In genomic region chr14:56724013-56724412, GRCh38 we compare ENCODE assay signal across 32 cellular contexts.
"Had no signal": no experiment of that assay in that cellular context is flagged by ENCODE, and none has a peak within 500 bp of the region (broad histone marks: within the 10 kb centered on the region; RNA-seq: fewer than 3 reads in every experiment).

No MANE protein-coding gene starts in this region.

- H3K36me3 ChIP-seq: adrenal gland, brain microvascular endothelial cell, breast epithelium had no signal

- DNase-seq: activated B cell treated with CpG ODN at 0.5 μM for 24 hours; activated CD4-positive, alpha-beta memory T cell treated with anti-CD3 and anti-CD28 coated beads for 36 hours; activated CD4-positive, alpha-beta T cell treated with anti-CD3 and anti-CD28 coated beads for 4 hours; activated CD4-positive, alpha-beta T cell treated with anti-CD3 and anti-CD28 coated beads, Interleukin-2, amount 10 ng/mL, durations not matched to agents 24 days and 14 days; activated CD4-positive, alpha-beta T cell treated with anti-CD3 and anti-CD28 coated beads, Interleukin-2, amount 50 U/mL, for 1 hour; activated CD4-positive, alpha-beta T cell treated with anti-CD3 and anti-CD28 coated beads, Interleukin-2, amount 50 U/mL, for 4 hours; activated CD4-positive, CD25-positive, alpha-beta regulatory T cell treated with anti-CD3 and anti-CD28 coated beads, Interleukin-2, amount 50 U/mL, for 72 hours; activated CD8-positive, alpha-beta memory T cell treated with anti-CD3 and anti-CD28 coated beads, Interleukin-2, amount 50 U/mL, for 4 hours; activated CD8-positive, alpha-beta T cell treated with anti-CD3 and anti-CD28 coated beads for 36 hours; activated effector memory CD4-positive, alpha-beta T cell treated with anti-CD3 and anti-CD28 coated beads, Interleukin-2, amount 50 U/mL, for 16 hours; activated gamma-delta T cell treated with Interleukin-2 at 50 U/mL for 16 hours; activated naive CD4-positive, alpha-beta T cell; activated naive CD4-positive, alpha-beta T cell treated with anti-CD3 and anti-CD28 coated beads for 36 hours; activated naive CD4-positive, alpha-beta T cell treated with anti-CD3 and anti-CD28 coated beads, Interleukin-2, amount 50 U/mL, for 16 hours; activated naive CD8-positive, alpha-beta T cell treated with anti-CD3 and anti-CD28 coated beads for 36 hours; activated T-cell treated with anti-CD3 and anti-CD28 coated beads for 4 hours; activated T-cell treated with anti-CD3 and anti-CD28 coated beads, Interleukin-2, amount 50 U/mL, for 1 hour; activated T-cell treated with anti-CD3 and anti-CD28 coated beads, Interleukin-2, amount 50 U/mL, for 4 hours; activated T-cell treated with anti-CD3 and anti-CD28 coated beads, Interleukin-2, amount 50 U/mL, for 72 hours; adrenal gland; amniotic stem cell; aorta; body of pancreas; brain microvascular endothelial cell; central memory CD4-positive, alpha-beta T cell; T-helper 1 cell; T-helper 2 cell; T-helper 9 cell had no signal

- H3K9me3 ChIP-seq: adrenal gland, body of pancreas, breast epithelium had no signal

- H3K4me3 ChIP-seq: adrenal gland, body of pancreas, breast epithelium had no signal

- H3K4me1 ChIP-seq: adrenal gland, body of pancreas, breast epithelium had no signal

- H3K27me3 ChIP-seq: body of pancreas, brain microvascular endothelial cell, breast epithelium had no signal

- H3K27ac ChIP-seq: adrenal gland, body of pancreas, brain microvascular endothelial cell, breast epithelium, VCaP had no signal

- ATAC-seq: activated CD8-positive, alpha-beta T cell treated with anti-CD3 and anti-CD28 coated beads for 36 hours; activated naive CD4-positive, alpha-beta T cell treated with anti-CD3 and anti-CD28 coated beads, Interleukin-2, amount 50 U/mL, for 72 hours; activated T-cell treated with anti-CD3 and anti-CD28 coated beads, Interleukin-2, amount 50 U/mL, for 4 hours; activated T-cell treated with anti-CD3 and anti-CD28 coated beads, Interleukin-2, amount 50 U/mL, for 72 hours; activated T-helper 17 cell treated with anti-CD3 and anti-CD28 coated beads, Interleukin-2, amount 50 U/mL, for 72 hours; body of pancreas had no signal
